In the genomic region with DNA sequence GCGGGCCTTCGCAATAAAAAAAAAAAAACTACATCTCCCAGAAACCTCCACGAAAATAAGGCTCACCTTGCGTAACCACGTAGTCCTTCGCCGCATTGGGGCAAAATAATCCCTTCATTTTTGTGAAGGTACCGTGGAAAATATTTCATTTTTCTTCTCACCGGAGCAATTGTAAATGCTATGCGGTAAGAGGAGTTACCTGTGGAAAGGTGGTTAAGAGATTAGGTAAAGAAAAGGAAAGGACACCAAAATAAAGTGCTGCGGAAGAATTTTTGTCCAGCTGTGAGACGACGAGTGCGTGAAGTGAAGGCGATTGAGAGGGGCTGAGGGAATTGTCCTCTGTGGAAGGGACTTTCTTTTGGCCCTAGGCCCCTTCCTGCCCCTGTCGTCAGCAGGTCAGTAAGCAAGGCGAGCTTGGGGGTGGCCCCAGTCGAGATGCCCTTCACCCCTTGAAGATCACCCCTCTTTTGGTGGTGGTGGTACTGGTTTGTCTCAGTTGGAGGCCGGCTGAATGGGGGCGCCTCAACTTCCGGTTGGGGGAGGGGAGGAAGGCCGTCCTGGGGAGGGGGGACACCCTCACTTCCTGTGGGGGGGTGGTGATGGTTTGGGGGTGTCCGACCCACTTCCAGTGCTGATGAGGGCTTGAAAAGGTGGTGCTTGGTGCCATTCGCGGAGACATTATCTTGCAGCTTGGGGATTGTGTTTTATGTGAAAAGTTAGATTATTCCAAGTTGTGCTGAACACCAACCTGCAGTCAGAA, we compare ENCODE assay signal across 1 cellular context.
TF ChIP-seq lines count a peak whose summit lies in the region.

A gene (plus strand): TSS at position 279 of the 760 bp plus-strand sequence. CDS start 37,520 bp downstream, outside the sequence.

TF ChIP-seq in endothelial cell of umbilical vein, 7 proteins besides CTCF, POLR2A, EP300 and RAD21 (continued from another document):
- TF ChIP-seq, protein P1, sequence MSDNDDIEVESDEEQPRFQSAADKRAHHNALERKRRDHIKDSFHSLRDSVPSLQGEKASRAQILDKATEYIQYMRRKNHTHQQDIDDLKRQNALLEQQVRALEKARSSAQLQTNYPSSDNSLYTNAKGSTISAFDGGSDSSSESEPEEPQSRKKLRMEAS (IDR thresholded peaks at IDR 0.05; ENCODE audit: insufficient read depth, insufficient read length), result no peak
